ENCODE assay signal across 2 cellular contexts in the genomic region with DNA sequence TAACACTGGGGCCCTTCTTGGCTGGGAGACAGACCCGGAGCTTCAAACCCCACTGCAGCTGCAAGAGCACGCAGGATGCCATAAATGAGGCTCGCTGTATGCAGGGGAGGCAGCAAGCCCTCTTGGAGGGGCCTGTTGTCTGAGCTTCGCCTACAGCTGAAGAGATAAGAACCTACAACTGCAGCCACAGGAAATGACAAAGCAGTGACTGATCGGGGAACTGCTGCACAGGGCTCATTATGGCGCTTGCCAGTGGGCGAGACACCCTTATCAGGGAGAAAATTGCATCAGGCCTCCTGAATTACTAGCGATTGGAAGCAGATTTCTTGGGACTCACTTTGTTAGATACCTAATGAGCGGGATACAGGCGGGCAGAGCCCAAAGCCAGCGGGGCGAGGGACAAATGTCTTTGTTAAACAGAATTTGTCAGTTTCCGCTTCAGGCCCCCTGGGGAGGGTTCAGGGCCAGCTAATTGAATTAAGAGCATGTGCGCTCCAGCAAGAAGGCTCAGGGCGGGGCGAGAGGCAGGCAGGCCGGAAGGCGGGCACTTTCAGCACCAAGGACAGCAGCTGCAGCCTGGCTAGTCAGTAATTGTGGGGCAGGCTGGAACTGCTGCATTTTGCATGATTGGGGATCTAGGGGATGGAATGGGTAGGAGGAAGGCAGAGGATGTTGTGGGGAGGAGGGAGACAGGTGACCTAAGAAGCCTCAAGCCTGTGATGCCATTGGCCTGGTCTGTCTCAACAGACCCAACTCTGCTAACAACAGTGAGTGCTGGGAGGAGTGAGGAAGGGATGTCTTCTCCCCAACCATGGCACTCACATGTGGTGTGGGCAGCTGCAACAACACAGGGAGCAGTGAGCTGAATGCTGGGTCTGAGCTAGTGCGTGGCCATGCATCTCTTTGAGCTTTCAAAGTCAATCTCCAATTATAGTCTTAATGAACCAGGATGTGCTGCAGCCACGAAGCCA.
TF ChIP-seq lines count a peak whose summit lies in the region.

No MANE protein-coding gene starts in this region.

TF ChIP-seq in HCT116, 20 proteins besides CTCF, POLR2A, EP300 and RAD21 (continued from another document):
- peak; percentile 99 for TF ChIP-seq REST (IDR thresholded peaks at IDR 0.05; ENCODE audit: low read depth)
- TF ChIP-seq FOSL1 (IDR thresholded peaks at IDR 0.05; ENCODE audit: low read depth), result no peak
- no peak for TF ChIP-seq EZH2 (IDR thresholded peaks at IDR 0.05)
- no peak for TF ChIP-seq TCF7L2 (IDR thresholded peaks at IDR 0.05; ENCODE audit: borderline replicate concordance, extremely low read depth, insufficient read depth, insufficient read length)
- no peak for TF ChIP-seq YY1 (IDR thresholded peaks at IDR 0.05; ENCODE audit: extremely low read depth, insufficient replicate concordance, low read depth, low read length)
- TF ChIP-seq MAX (IDR thresholded peaks at IDR 0.05), result peak; percentile 36; the same call in 1 of the 2 replicates
- no peak for TF ChIP-seq SP1 (IDR thresholded peaks at IDR 0.05; ENCODE audit: low read depth)
- no peak for TF ChIP-seq SIN3A (IDR thresholded peaks at IDR 0.05; ENCODE audit: low read depth)
- no peak for TF ChIP-seq ZFX (IDR thresholded peaks at IDR 0.05)
- TF ChIP-seq CBX3 (IDR thresholded peaks at IDR 0.05; ENCODE audit: low read depth), result no peak
- TF ChIP-seq, protein P1, sequence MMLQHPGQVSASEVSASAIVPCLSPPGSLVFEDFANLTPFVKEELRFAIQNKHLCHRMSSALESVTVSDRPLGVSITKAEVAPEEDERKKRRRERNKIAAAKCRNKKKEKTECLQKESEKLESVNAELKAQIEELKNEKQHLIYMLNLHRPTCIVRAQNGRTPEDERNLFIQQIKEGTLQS (IDR thresholded peaks at IDR 0.05), result no peak
- no peak for TF ChIP-seq POLR2AphosphoS5 (IDR thresholded peaks at IDR 0.05; ENCODE audit: low read depth, low read length)
- TF ChIP-seq EGR1 (IDR thresholded peaks at IDR 0.05; ENCODE audit: low read depth), result no peak
- TF ChIP-seq JUND (IDR thresholded peaks at IDR 0.05), result no peak

TF ChIP-seq in neural cell, 6 proteins besides CTCF, POLR2A, EP300 and RAD21:
- TF ChIP-seq REST (IDR thresholded peaks at IDR 0.05; ENCODE audit: borderline replicate concordance), result peak; percentile 97
- TF ChIP-seq SMC3 (conservative IDR thresholded peaks at IDR 0.05; ENCODE audit: poor library complexity), result peak; percentile 52
- peak; percentile 58 for TF ChIP-seq POLR2AphosphoS5 (IDR thresholded peaks at IDR 0.05)
- no peak for TF ChIP-seq MXI1 (conservative IDR thresholded peaks at IDR 0.05; ENCODE audit: poor library complexity, severe bottlenecking)
